Comparison of ENCODE assay signal across 8 cellular contexts in genomic region chr16:16861546-16861945, GRCh38.
DNase-seq lines count a peak whose midpoint lies in the region; ATAC-seq, FAIRE-seq and TF ChIP-seq lines count a peak whose summit lies in the region.

No MANE protein-coding gene starts in this region.

- no peak overlapping the region for H3K9ac ChIP-seq in OCI-LY1 (ENCODE audit: low read length)

- 9 to 14% methylated on average over 7 of the region's 7 CpGs for WGBS in pancreas, 2 donors

- intact Hi-C loops in pancreas (cut with DNase I) (no loop called here), uterus (cut with DNase I; ENCODE audit: low total_unique reads) (no loop called here)

- no peaks in the 10 kb centered on the region for H3K36me3 Mint-ChIP-seq in activated T-cell treated with anti-CD3 and anti-CD28 coated beads, Interleukin-2, amount 50 U/mL, for 24 hours (ENCODE audit: low read depth)

- no peak for DNase-seq in BJ (ENCODE audit: low read depth)
- peak; percentile 68 for DNase-seq in GM20000 (ENCODE audit: low spot score)
- DNase-seq in activated T-cell treated with anti-CD3 and anti-CD28 coated beads, Interleukin-2, amount 50 U/mL, for 24 hours: peak; percentile 65
- peak; percentile 16 for DNase-seq in fibroblast of the conjunctiva (ENCODE audit: low read depth)
- DNase-seq in pancreas: peak in 5 of 6 donors; percentile 23 to 63 (median 42)
- peak in 1 of 2 donors; percentile 17 for DNase-seq in uterus

- H3K9me3 ChIP-seq in OCI-LY1 (ENCODE audit: low read length) (no peaks in the 10 kb centered on the region), pancreas (no peaks in the 10 kb centered on the region), uterus (no peaks in the 10 kb centered on the region)

- ATAC-seq in pancreas: peak in 3 of 4 donors; percentile 44 to 76 (median 70)
- no peak for ATAC-seq in HG03196 (IDR thresholded peaks at IDR 0.05; ENCODE audit: unreplicated experiment)

- H3K4me3 Mint-ChIP-seq in activated T-cell treated with anti-CD3 and anti-CD28 coated beads, Interleukin-2, amount 50 U/mL, for 24 hours: no peak overlapping the region

- H4K20me1 ChIP-seq in OCI-LY1 (ENCODE audit: insufficient read depth, low read length): no peaks in the 10 kb centered on the region

- no peak for FAIRE-seq in pancreas (lab: Jason Lieb, UNC)

- H3K36me3 ChIP-seq in BJ (ENCODE audit: control insufficient read depth, insufficient read depth, low read length) (no peaks in the 10 kb centered on the region), OCI-LY1 (ENCODE audit: insufficient read depth, low read length) (no peaks in the 10 kb centered on the region), pancreas (no peaks in the 10 kb centered on the region), uterus (no peaks in the 10 kb centered on the region)

- CTCF ChIA-PET in BJ (lab: Yijun Ruan, JAX): interaction anchor here (0.6 to 3.3 kb wide), 11 partner anchors 9 to 718 kb away, joined by 3 to 14 read pairs (median 4); no protein-coding TSS in a partner anchor

- peak; percentile 74 for TF ChIP-seq CTCF in BJ (IDR thresholded peaks at IDR 0.05; ENCODE audit: insufficient read depth, low read depth, low read length)
- TF ChIP-seq CTCF in GM20000 (IDR thresholded peaks at IDR 0.05; ENCODE audit: extremely low read depth, missing control alignments): peak; percentile 66
- TF ChIP-seq CTCF in OCI-LY1 (IDR thresholded peaks at IDR 0.05; ENCODE audit: low read length): peak; percentile 80
- TF ChIP-seq CTCF in pancreas (IDR thresholded peaks at IDR 0.05): peak; percentile 35 to 69 (median 56)
- TF ChIP-seq CTCF in uterus (IDR thresholded peaks at IDR 0.05): peak; percentile 30 to 55 (median 44)

- H3K27me3 ChIP-seq in BJ (ENCODE audit: control insufficient read depth, insufficient read depth, low read length) (no peaks in the 10 kb centered on the region; the same call in 1 of the 2 replicates), OCI-LY1 (ENCODE audit: insufficient read depth, low read length) (no peaks in the 10 kb centered on the region), pancreas (no peaks in the 10 kb centered on the region), uterus (no peaks in the 10 kb centered on the region)

- H3K79me2 ChIP-seq in OCI-LY1 (ENCODE audit: insufficient read depth, low read length): no peaks in the 10 kb centered on the region

- H3K27me3 Mint-ChIP-seq in activated T-cell treated with anti-CD3 and anti-CD28 coated beads, Interleukin-2, amount 50 U/mL, for 24 hours: peaks cover 12% of the 10 kb centered on the region

- no peak overlapping the region for H3K4me2 ChIP-seq in OCI-LY1 (ENCODE audit: low read length)

- no peaks in the 10 kb centered on the region for H3K9me2 ChIP-seq in OCI-LY1 (ENCODE audit: low read depth, low read length)

- no peak overlapping the region for H3K27ac Mint-ChIP-seq in activated T-cell treated with anti-CD3 and anti-CD28 coated beads, Interleukin-2, amount 50 U/mL, for 24 hours

- H3F3A ChIP-seq in OCI-LY1 (ENCODE audit: insufficient read depth, low read length): no peaks in the 10 kb centered on the region

- TF ChIP-seq POLR2A in uterus (IDR thresholded peaks at IDR 0.05): no peak

- no peaks in the 10 kb centered on the region for H3K9me3 Mint-ChIP-seq in activated T-cell treated with anti-CD3 and anti-CD28 coated beads, Interleukin-2, amount 50 U/mL, for 24 hours

- H3K4me3 ChIP-seq in BJ (ENCODE audit: low read depth, low read length) (no peak overlapping the region), OCI-LY1 (ENCODE audit: low read depth, low read length, poor library complexity, severe bottlenecking) (no peak overlapping the region), pancreas (no peak overlapping the region), uterus (no peak overlapping the region)

- H3K27ac ChIP-seq in OCI-LY1 (ENCODE audit: low read depth, low read length, poor library complexity, severe bottlenecking) (no peak overlapping the region), pancreas (no peak overlapping the region), uterus (no peak overlapping the region)

- H3K4me1 ChIP-seq in OCI-LY1 (ENCODE audit: insufficient read depth, low read length, severe bottlenecking) (no peaks in the 10 kb centered on the region), pancreas (no peaks in the 10 kb centered on the region), uterus (no peaks in the 10 kb centered on the region)

- no peaks in the 10 kb centered on the region for H3K4me1 Mint-ChIP-seq in activated T-cell treated with anti-CD3 and anti-CD28 coated beads, Interleukin-2, amount 50 U/mL, for 24 hours (ENCODE audit: low read depth)

- POLR2A ChIA-PET in BJ (lab: Charles Lee): no interaction called here

- no peak overlapping the region for H2AFZ ChIP-seq in OCI-LY1 (ENCODE audit: low read length)
